ENCODE assay signal across 11 cellular contexts in the genomic region with DNA sequence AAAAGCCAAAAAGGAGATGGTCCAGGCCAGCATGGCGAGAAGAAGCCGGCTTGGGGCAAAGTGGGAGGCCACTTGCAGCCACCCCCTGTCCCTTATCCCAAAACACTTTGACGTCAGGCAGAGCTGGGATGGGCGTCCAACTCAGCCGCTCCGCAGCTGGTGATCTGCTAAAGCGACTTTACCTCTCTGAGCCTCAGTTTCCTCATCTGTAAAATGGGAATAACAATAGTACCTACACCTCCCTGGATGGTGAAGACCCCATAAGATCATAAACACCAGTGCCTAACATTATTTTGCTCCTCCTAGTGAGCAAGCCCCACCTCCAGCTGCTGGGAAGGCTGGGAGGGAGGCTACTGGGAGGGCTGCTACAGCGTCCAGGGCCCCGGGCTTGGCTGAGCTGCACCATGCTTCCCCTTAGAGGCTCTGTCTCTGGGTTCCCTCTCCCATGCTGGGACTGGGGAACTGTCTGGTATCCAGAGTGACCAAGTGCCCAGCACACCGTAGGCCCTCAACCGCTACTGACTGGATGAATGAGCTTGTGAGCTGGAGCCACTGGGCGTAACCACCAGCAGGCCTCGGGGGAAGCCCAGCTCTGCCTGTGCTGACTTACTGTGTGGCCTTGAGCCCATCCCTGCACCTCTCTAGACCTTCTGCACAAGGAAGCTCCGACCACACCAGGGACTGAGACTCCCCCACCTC. TPM values are rescaled to one million over a fixed set of nuclear protein-coding genes. Genes with fewer than 3 reads are reported as not detected.
DNase-seq lines count a peak whose midpoint lies in the region; ATAC-seq and TF ChIP-seq lines count a peak whose summit lies in the region.
"Had no signal": no experiment of that assay in that cellular context is flagged by ENCODE, and none has a peak within 500 bp of the region (broad histone marks: within the 10 kb centered on the region; RNA-seq: fewer than 3 reads in every experiment).

No MANE protein-coding gene starts in this region.

- CTCF ChIA-PET in A673 (lab: Charles Lee), result no interaction called here

- H3K18ac ChIP-seq in mesenchymal stem cell (ENCODE audit: low read depth in 1 of 2, low read length in 2 of 2), result peak overlapping the region; percentile 31 to 58

- no peak overlapping the region for H2BK120ac ChIP-seq in mesenchymal stem cell (ENCODE audit: low read depth, low read length)

- H3K9ac ChIP-seq in HUES48 (ENCODE audit: low read depth, low read length), result no peak overlapping the region
- peak overlapping the region; percentile 42 for H3K9ac ChIP-seq in mesenchymal stem cell (ENCODE audit: low read length)

- peak overlapping the region in 1 of 2 experiments; percentile 94 for H3K14ac ChIP-seq in mesenchymal stem cell (ENCODE audit: low read length in 2 of 2)

- in situ Hi-C loops in GM13977 (cut with MboI; ENCODE audit: low pct_unique_long_range_greater_than_20kb, low sequenced_read_pairs, unreplicated experiment), result no loop called here

- H3K36me3 Mint-ChIP-seq in central memory CD8-positive, alpha-beta T cell (ENCODE audit: insufficient read depth), result peaks cover 17% of the 10 kb centered on the region

- H4K8ac ChIP-seq in mesenchymal stem cell (ENCODE audit: low read length), result peak overlapping the region; percentile 45

- peak overlapping the region; percentile 64 for H2BK15ac ChIP-seq in mesenchymal stem cell (ENCODE audit: low read depth, poor library complexity, severe bottlenecking)

- H3K4me1 Mint-ChIP-seq in central memory CD8-positive, alpha-beta T cell, result peaks cover 63% of the 10 kb centered on the region

- H3K23ac ChIP-seq in mesenchymal stem cell (ENCODE audit: low read length in 2 of 2), result no peak overlapping the region

- POLR2A ChIA-PET in A673 (lab: Charles Lee; ENCODE audit: low non-redundant PET), result no interaction called here

- H3K27ac Mint-ChIP-seq in central memory CD8-positive, alpha-beta T cell (ENCODE audit: low read depth), result peak overlapping the region; percentile 66

- no peak overlapping the region for H3K4me2 ChIP-seq in mesenchymal stem cell (ENCODE audit: low read length, poor library complexity, severe bottlenecking)

- H3K36me3 ChIP-seq in A673 (ENCODE audit: insufficient read depth, low read length, poor library complexity, severe bottlenecking), result no peaks in the 10 kb centered on the region
- no peaks in the 10 kb centered on the region for H3K36me3 ChIP-seq in HUES48 (ENCODE audit: control insufficient read depth, insufficient read depth, low read length)
- peaks cover 0 to 2% of the 10 kb centered on the region in 2 experiments for H3K36me3 ChIP-seq in mesenchymal stem cell (ENCODE audit: control insufficient read depth in 1 of 2, insufficient read depth in 2 of 2, low read depth in 1 of 2, low read length in 2 of 2)
- H3K36me3 ChIP-seq: tibial nerve had no signal

- peak overlapping the region; percentile 12 to 82 for H2BK12ac ChIP-seq in mesenchymal stem cell (ENCODE audit: low read length in 2 of 2)

- intact Hi-C loops in A673 (cut with micrococcal nuclease; ENCODE audit: unreplicated experiment), result no loop called here

- H2BK5ac ChIP-seq in mesenchymal stem cell (ENCODE audit: low read depth, low read length, poor library complexity, severe bottlenecking), result no peak overlapping the region

- peak overlapping the region; percentile 44 for H4K91ac ChIP-seq in mesenchymal stem cell (ENCODE audit: low read length)

- peaks cover 21% of the 10 kb centered on the region for H3K79me1 ChIP-seq in mesenchymal stem cell (replicated peaks; ENCODE audit: low read length, poor library complexity, severe bottlenecking)

- no peak overlapping the region for H3K4me3 Mint-ChIP-seq in central memory CD8-positive, alpha-beta T cell

- no peak for TF ChIP-seq CTCF in A673 (conservative IDR thresholded peaks at IDR 0.05; ENCODE audit: low read depth, low read length)
- TF ChIP-seq CTCF in GM13977 (IDR thresholded peaks at IDR 0.05; ENCODE audit: extremely low read depth, insufficient read depth, missing control alignments), result no peak

- DNase-seq in A673 (ENCODE audit: low spot score), result no peak
- no peak for DNase-seq in central memory CD8-positive, alpha-beta T cell (ENCODE audit: low spot score in 2 of 2)
- peak; percentile 69 for DNase-seq in mesenchymal stem cell
- DNase-seq in EL, result no peak
- no peak for DNase-seq in central memory CD4-positive, alpha-beta T cell
- DNase-seq in GM13977 (ENCODE audit: low spot score), result no peak
- DNase-seq: effector CD8-positive, alpha-beta T cell; T1000 had no signal

- H3K9me3 Mint-ChIP-seq in central memory CD8-positive, alpha-beta T cell, result no peaks in the 10 kb centered on the region

- peak overlapping the region; percentile 46 for H2AK5ac ChIP-seq in mesenchymal stem cell (ENCODE audit: low read length, severe bottlenecking)

- no peak overlapping the region for H2AFZ ChIP-seq in mesenchymal stem cell (ENCODE audit: low read depth, low read length)

- H3K27ac ChIP-seq in A673 (ENCODE audit: low read depth, low read length, poor library complexity, severe bottlenecking) (peak overlapping the region; percentile 47), HUES48 (ENCODE audit: low read depth, low read length) (peak overlapping the region; percentile 23), mesenchymal stem cell (ENCODE audit: low read length, poor library complexity, severe bottlenecking) (peak overlapping the region; percentile 50)
- H3K27ac ChIP-seq: tibial nerve had no signal

- 80% methylated on average over 13 of the region's 14 CpGs for WGBS in mesenchymal stem cell

- no TSS peak for BruUV-seq in A673 (replicated peaks; lab: Mats Ljungman, UMichigan)

- ATAC-seq in central memory CD8-positive, alpha-beta T cell (replicated peaks; ENCODE audit: extremely low read depth, poor library complexity, severe bottlenecking), result no peak
- no peak for ATAC-seq in HG03280 (IDR thresholded peaks at IDR 0.05; ENCODE audit: unreplicated experiment)

- H3K4me3 ChIP-seq in A673 (ENCODE audit: low read depth, low read length, poor library complexity, severe bottlenecking), result no peak overlapping the region
- no peak overlapping the region for H3K4me3 ChIP-seq in HUES48 (ENCODE audit: low read depth, low read length)
- no peak overlapping the region for H3K4me3 ChIP-seq in mesenchymal stem cell (ENCODE audit: insufficient read depth in 1 of 2, low read depth in 1 of 2, low read length in 2 of 2)
- H3K4me3 ChIP-seq: tibial nerve had no signal

- H3K4ac ChIP-seq in mesenchymal stem cell (ENCODE audit: low read depth in 1 of 2, low read length in 2 of 2), result peak overlapping the region; percentile 76 to 86

- H3K9me3 ChIP-seq in A673 (ENCODE audit: low read depth, low read length, poor library complexity, severe bottlenecking) (no peaks in the 10 kb centered on the region), HUES48 (ENCODE audit: control insufficient read depth, insufficient read depth, low read length) (no peaks in the 10 kb centered on the region), mesenchymal stem cell (ENCODE audit: control insufficient read depth, low read length) (no peaks in the 10 kb centered on the region)
- H3K9me3 ChIP-seq: tibial nerve had no signal

- no peaks in the 10 kb centered on the region for H3K27me3 Mint-ChIP-seq in central memory CD8-positive, alpha-beta T cell

- H3K4me1 ChIP-seq in A673 (ENCODE audit: insufficient read depth, low read length, poor library complexity, severe bottlenecking) (peaks cover 24% of the 10 kb centered on the region), HUES48 (ENCODE audit: control insufficient read depth, insufficient read depth, low read length) (peaks cover 52% of the 10 kb centered on the region), mesenchymal stem cell (ENCODE audit: control insufficient read depth, insufficient read depth, low read depth, low read length) (peaks cover 57% of the 10 kb centered on the region)

- H3K27me3 ChIP-seq in A673 (replicated peaks; ENCODE audit: insufficient read depth, low read depth, low read length, poor library complexity), result no peaks in the 10 kb centered on the region
- H3K27me3 ChIP-seq in HUES48 (ENCODE audit: control insufficient read depth, insufficient read depth, low read length), result no peaks in the 10 kb centered on the region
- H3K27me3 ChIP-seq in mesenchymal stem cell (ENCODE audit: control insufficient read depth in 1 of 2, insufficient read depth in 1 of 2, low read length in 2 of 2), result no peaks in the 10 kb centered on the region
- H3K27me3 ChIP-seq: tibial nerve had no signal

RNA-seq across cellular contexts. Expression of a gene that starts 18.3 kb away (rescaled TPM):
- total RNA-seq in A673 (2021), result 13.3 and 16.3 TPM in 2 replicates
- 8.7 TPM for polyA plus RNA-seq in mesenchymal stem cell (2013, experiment 1 of 2)
- 8.3 TPM for polyA plus RNA-seq in mesenchymal stem cell (2013, experiment 2 of 2)

RNA-seq across cellular contexts. Expression of a gene that starts 35.8 kb away (rescaled TPM):
- 18.4 and 23.1 TPM in 2 replicates for total RNA-seq in A673 (2021)
- 7.7 TPM for polyA plus RNA-seq in mesenchymal stem cell (2013, experiment 1 of 2)
- polyA plus RNA-seq in mesenchymal stem cell (2013, experiment 2 of 2), result 7.8 TPM
